32 cellular contexts compared by ENCODE assay signal in the genomic region with DNA sequence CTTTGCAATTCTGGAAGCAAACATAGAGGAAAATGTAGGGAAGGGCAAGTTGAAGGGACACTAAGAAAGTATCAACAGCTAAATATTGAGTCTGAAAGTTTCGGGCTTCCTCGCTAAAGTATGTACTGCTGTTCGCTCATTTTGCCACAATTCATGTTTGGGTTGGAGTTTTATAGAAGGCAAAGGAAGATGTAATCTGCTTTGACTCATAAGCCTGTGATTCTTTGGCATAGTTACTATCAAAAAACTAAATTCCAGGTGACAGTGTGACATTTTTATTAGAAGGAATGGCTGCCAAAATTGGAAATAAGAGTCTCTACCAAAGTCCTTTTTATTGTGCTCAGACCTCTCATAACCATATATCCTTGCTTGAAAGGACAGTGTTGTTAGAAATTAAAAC.
"Had no signal": no experiment of that assay in that cellular context is flagged by ENCODE, and none has a peak within 500 bp of the region (broad histone marks: within the 10 kb centered on the region; RNA-seq: fewer than 3 reads in every experiment).

No MANE protein-coding gene starts in this region.

- H3K36me3 ChIP-seq: adrenal gland, ascending aorta, brain microvascular endothelial cell, breast epithelium, cardiac muscle cell had no signal

- ATAC-seq: activated naive CD4-positive, alpha-beta T cell treated with anti-CD3 and anti-CD28 coated beads, Interleukin-2, amount 50 U/mL, for 72 hours; activated naive CD8-positive, alpha-beta T cell treated with anti-CD3 and anti-CD28 coated beads, Interleukin-2, amount 50 U/mL, for 24 hours; activated T-cell treated with anti-CD3 and anti-CD28 coated beads, Interleukin-2, amount 50 U/mL, for 4 hours; activated T-cell treated with anti-CD3 and anti-CD28 coated beads, Interleukin-2, amount 50 U/mL, for 72 hours; activated T-helper 17 cell treated with anti-CD3 and anti-CD28 coated beads, Interleukin-2, amount 50 U/mL, for 72 hours; body of pancreas had no signal

- H3K9me3 ChIP-seq: adrenal gland, ascending aorta, body of pancreas, breast epithelium had no signal

- H3K4me3 ChIP-seq: adrenal gland, ascending aorta, body of pancreas, breast epithelium, cardiac muscle cell had no signal

- DNase-seq: activated effector memory CD4-positive, alpha-beta T cell treated with anti-CD3 and anti-CD28 coated beads, Interleukin-2, amount 50 U/mL, for 16 hours; activated effector memory CD4-positive, alpha-beta T cell treated with Interleukin-2 at 50 U/mL for 16 hours; activated gamma-delta T cell; activated gamma-delta T cell treated with Interleukin-2 at 50 U/mL for 16 hours; activated naive CD4-positive, alpha-beta T cell; activated naive CD4-positive, alpha-beta T cell treated with anti-CD3 and anti-CD28 coated beads for 36 hours; activated naive CD4-positive, alpha-beta T cell treated with anti-CD3 and anti-CD28 coated beads, Interleukin-2, amount 10 ng/mL, durations not matched to agents 7 days and 5 days; activated naive CD4-positive, alpha-beta T cell treated with anti-CD3 and anti-CD28 coated beads, Interleukin-2, amount 50 U/mL, for 16 hours; activated naive CD4-positive, alpha-beta T cell treated with Interleukin-2 at 50 U/mL for 16 hours; activated naive CD8-positive, alpha-beta T cell treated with anti-CD3 and anti-CD28 coated beads for 36 hours; activated naive CD8-positive, alpha-beta T cell treated with anti-CD3 and anti-CD28 coated beads, Interleukin-2, amount 10 ng/mL, durations not matched to agents 7 days and 5 days; activated naive CD8-positive, alpha-beta T cell treated with anti-CD3 and anti-CD28 coated beads, Interleukin-2, amount 50 U/mL, for 24 hours; activated T-cell treated with anti-CD3 and anti-CD28 coated beads, Interleukin-2, amount 50 U/mL, for 1 hour; activated T-cell treated with anti-CD3 and anti-CD28 coated beads, Interleukin-2, amount 50 U/mL, for 24 hours; activated T-cell treated with anti-CD3 and anti-CD28 coated beads, Interleukin-2, amount 50 U/mL, for 4 hours; activated T-cell treated with anti-CD3 and anti-CD28 coated beads, Interleukin-2, amount 50 U/mL, for 48 hours; activated T-cell treated with anti-CD3 and anti-CD28 coated beads, Interleukin-2, amount 50 U/mL, for 72 hours; adrenal gland; amniotic stem cell; amygdala; anterior cingulate cortex; aorta; body of pancreas; brain microvascular endothelial cell; caudate nucleus; central memory CD4-positive, alpha-beta T cell; cerebellar nuclear complex had no signal

- H3K27ac ChIP-seq: adrenal gland, ascending aorta, body of pancreas, brain microvascular endothelial cell, breast epithelium, cardiac muscle cell had no signal

- H3K4me1 ChIP-seq: adrenal gland, ascending aorta, body of pancreas, breast epithelium had no signal

- H3K27me3 ChIP-seq: adrenal gland, ascending aorta, body of pancreas, brain microvascular endothelial cell, breast epithelium, cardiac muscle cell had no signal
